ENCODE assay signal across 1 cellular context in genomic region chr1:109546311-109547109, GRCh38.
TF ChIP-seq lines count a peak whose summit lies in the region.

No MANE protein-coding gene starts in this region.

TF ChIP-seq in HEK293, 187 proteins besides CTCF, POLR2A, EP300 and RAD21 (continued from another document):
- TF ChIP-seq ZBTB49 (tag by site-specific recombination; IDR thresholded peaks at IDR 0.05; ENCODE audit: low read depth) = no peak
- TF ChIP-seq ZBTB48 (tag by site-specific recombination; IDR thresholded peaks at IDR 0.05) = no peak
- no peak for TF ChIP-seq ZNF121 (tag by site-specific recombination; IDR thresholded peaks at IDR 0.05)
- TF ChIP-seq ZNF324 (tag by site-specific recombination; IDR thresholded peaks at IDR 0.05) = peak; percentile 25; the same call in 1 of the 2 replicates
- no peak for TF ChIP-seq PBX3 (CRISPR knock-in tag; IDR thresholded peaks at IDR 0.05)
- no peak for TF ChIP-seq ZSCAN23 (tag by site-specific recombination; IDR thresholded peaks at IDR 0.05)
- 0 out of 2 replicates have a peak, but pooled peaks have one; percentile 13 for TF ChIP-seq ZNF692 (tag by site-specific recombination; IDR thresholded peaks at IDR 0.05)
- no peak for TF ChIP-seq ZNF510 (tag by site-specific recombination; IDR thresholded peaks at IDR 0.05; ENCODE audit: insufficient replicate concordance)
- no peak for TF ChIP-seq ZNF214 (tag by site-specific recombination; IDR thresholded peaks at IDR 0.05; ENCODE audit: borderline replicate concordance)
- no peak; the same call in 1 of the 2 replicates for TF ChIP-seq WT1 (tag by site-specific recombination; IDR thresholded peaks at IDR 0.05)
- TF ChIP-seq ZNF341 (tag by site-specific recombination; IDR thresholded peaks at IDR 0.05; ENCODE audit: low read depth) = no peak
- no peak for TF ChIP-seq INSM2 (tag by site-specific recombination; IDR thresholded peaks at IDR 0.05)
- TF ChIP-seq ZSCAN30 (tag by site-specific recombination; IDR thresholded peaks at IDR 0.05) = 0 out of 2 replicates have a peak, but pooled peaks have one; percentile 20
- TF ChIP-seq ZNF518A (tag by site-specific recombination; conservative IDR thresholded peaks at IDR 0.05; ENCODE audit: low read depth) = peak; percentile 54; the same call in 1 of the 2 replicates
- no peak for TF ChIP-seq TCF7L2 (IDR thresholded peaks at IDR 0.05; ENCODE audit: borderline replicate concordance, low read depth, low read length)
- TF ChIP-seq ZNF768 (tag by site-specific recombination; IDR thresholded peaks at IDR 0.05) = no peak
- no peak for TF ChIP-seq ZNF274 (IDR thresholded peaks at IDR 0.05; ENCODE audit: low read length)
- TF ChIP-seq ZNF274 (tag by site-specific recombination; IDR thresholded peaks at IDR 0.05; ENCODE audit: borderline replicate concordance) = no peak
- no peak for TF ChIP-seq ZNF596 (tag by site-specific recombination; IDR thresholded peaks at IDR 0.05)
- no peak for TF ChIP-seq ZNF639 (tag by site-specific recombination; IDR thresholded peaks at IDR 0.05)
- TF ChIP-seq ZNF426 (tag by site-specific recombination; IDR thresholded peaks at IDR 0.05) = no peak
- TF ChIP-seq GLI2 (tag by site-specific recombination; IDR thresholded peaks at IDR 0.05; ENCODE audit: borderline replicate concordance, low read depth) = no peak
- TF ChIP-seq ZNF660 (tag by site-specific recombination; IDR thresholded peaks at IDR 0.05) = peak; percentile 64
- no peak for TF ChIP-seq KLF1 (tag by site-specific recombination; IDR thresholded peaks at IDR 0.05)
- no peak for TF ChIP-seq ELK4 (IDR thresholded peaks at IDR 0.05; ENCODE audit: borderline replicate concordance, low read depth, low read length)
- TF ChIP-seq ZNF610 (tag by site-specific recombination; IDR thresholded peaks at IDR 0.05; ENCODE audit: borderline replicate concordance) = no peak
- no peak for TF ChIP-seq ZNF138 (tag by site-specific recombination; IDR thresholded peaks at IDR 0.05; ENCODE audit: borderline replicate concordance)
- no peak for TF ChIP-seq ZNF473 (tag by site-specific recombination; IDR thresholded peaks at IDR 0.05)
- no peak for TF ChIP-seq ZNF391 (tag by site-specific recombination; IDR thresholded peaks at IDR 0.05; ENCODE audit: borderline replicate concordance, low read depth)
- TF ChIP-seq ZNF423 (tag by site-specific recombination; IDR thresholded peaks at IDR 0.05) = no peak
- no peak for TF ChIP-seq ZNF248 (tag by site-specific recombination; IDR thresholded peaks at IDR 0.05)
- no peak for TF ChIP-seq ZFP3 (tag by site-specific recombination; IDR thresholded peaks at IDR 0.05; ENCODE audit: low read depth)
- TF ChIP-seq ZNF830 (tag by site-specific recombination; IDR thresholded peaks at IDR 0.05; ENCODE audit: low read depth) = no peak
- TF ChIP-seq YY2 (tag by site-specific recombination; IDR thresholded peaks at IDR 0.05) = 0 out of 2 replicates have a peak, but pooled peaks have one; percentile 38
